In genomic region chr2:21381421-21381820, GRCh38 we compare ENCODE assay signal across 26 cellular contexts.
DNase-seq lines count a peak whose midpoint lies in the region; ATAC-seq and TF ChIP-seq lines count a peak whose summit lies in the region.
"Had no signal": no experiment of that assay in that cellular context is flagged by ENCODE, and none has a peak within 500 bp of the region (broad histone marks: within the 10 kb centered on the region; RNA-seq: fewer than 3 reads in every experiment).

No MANE protein-coding gene starts in this region.

- no peak overlapping the region for H3K27ac ChIP-seq in mammary epithelial cell (ENCODE audit: insufficient read depth, low read depth, low read length)
- H3K27ac ChIP-seq: A549; BLaER1 treated with 17β-estradiol and CSF1 and Interleukin-3, amounts not matched to agents 10 nM and 100 nM; cardiac muscle cell; GM23248; ovary; right lobe of liver; RWPE1; uterus had no signal

- dilution Hi-C loops in mammary epithelial cell (cut with HindIII; ENCODE audit: low sequenced_read_pairs) = no loop called here

- no peaks in the 10 kb centered on the region for H3K9me3 ChIP-seq in mammary epithelial cell (replicated peaks; ENCODE audit: insufficient read depth, low read length)
- H3K9me3 ChIP-seq: A549, ovary, right lobe of liver, uterus had no signal

- intact Hi-C loops in MCF 10A (cut with micrococcal nuclease) (no loop called here), mammary epithelial cell (cut with micrococcal nuclease) (no loop called here)

- no peak overlapping the region for H3K4me2 ChIP-seq in mammary epithelial cell (ENCODE audit: insufficient read depth, low read depth, low read length)
- H3K4me2 ChIP-seq: A549; BLaER1 treated with 17β-estradiol and CSF1 and Interleukin-3, amounts not matched to agents 10 nM and 100 nM had no signal

- H3K27ac Mint-ChIP-seq in MCF 10A (ENCODE audit: low read depth, unreplicated experiment) = no peak overlapping the region
- H3K27ac Mint-ChIP-seq: activated CD8-positive, alpha-beta T cell treated with anti-CD3 and anti-CD28 coated beads, Interleukin-2, amount 10 ng/mL, durations not matched to agents 7 days and 5 days; dendritic cell treated with granulocyte-macrophage colony-stimulating factor and Interleukin-4, amounts not matched to agents 40 ng/mL and 50 ng/mL, for 4 days; memory B cell had no signal

- H3K4me1 ChIP-seq in mammary epithelial cell (ENCODE audit: insufficient read depth, low read length) = no peaks in the 10 kb centered on the region
- H3K4me1 ChIP-seq: A549, right lobe of liver, uterus had no signal

- in situ Hi-C loops in mammary epithelial cell (cut with MboI; ENCODE audit: low sequenced_read_pairs in 2 of 2) (no loop called here), KBM-7 (cut with MboI; ENCODE audit: low pct_unique_long_range_greater_than_20kb, low sequenced_read_pairs) (no loop called here)

- peak; percentile 15 for DNase-seq in MCF 10A (ENCODE audit: unreplicated experiment)
- no peak for DNase-seq in mammary epithelial cell
- DNase-seq in NCI-H69 (lab: John Stamatoyannopoulos, UW) = peak; percentile 0
- peak; percentile 73 for DNase-seq in foreskin melanocyte
- no peak for DNase-seq in KBM-7
- DNase-seq: activated CD8-positive, alpha-beta T cell treated with anti-CD3 and anti-CD28 coated beads, Interleukin-2, amount 10 ng/mL, durations not matched to agents 7 days and 5 days; activated T-cell treated with anti-CD3 and anti-CD28 coated beads, Interleukin-2, amount 50 U/mL, for 1 hour; GM23248; kidney glomerular epithelial cell; naive thymus-derived CD8-positive, alpha-beta T cell; NCI-H2029; ovary; right lobe of liver; stimulated activated CD4-positive, alpha-beta T cell treated with anti-CD3 and anti-CD28 coated beads, Interleukin-15, amount 100 ng/mL, for 24 hours; uterus had no signal

- no peaks in the 10 kb centered on the region for H3K9me3 Mint-ChIP-seq in MCF 10A (ENCODE audit: unreplicated experiment)
- H3K9me3 Mint-ChIP-seq: memory B cell had no signal

- no peak overlapping the region for H3K4me3 ChIP-seq in mammary epithelial cell (replicated peaks in 1 of 3; ENCODE audit: insufficient read depth in 1 of 3, low read depth in 2 of 3, low read length in 3 of 3)
- H3K4me3 ChIP-seq: A549; BLaER1 treated with 17β-estradiol and CSF1 and Interleukin-3, amounts not matched to agents 10 nM and 100 nM; cardiac muscle cell; GM12878; GM23248; ovary; right lobe of liver; uterus had no signal

- H2AFZ ChIP-seq in mammary epithelial cell (ENCODE audit: low read depth, low read length) = no peak overlapping the region
- H2AFZ ChIP-seq: GM23248 had no signal

- H3K79me2 ChIP-seq in mammary epithelial cell (ENCODE audit: insufficient read depth, low read length) = no peaks in the 10 kb centered on the region

- no peaks in the 10 kb centered on the region for H3K36me3 Mint-ChIP-seq in MCF 10A (ENCODE audit: insufficient read depth, unreplicated experiment)
- H3K36me3 Mint-ChIP-seq: memory B cell; naive thymus-derived CD8-positive, alpha-beta T cell had no signal

- H3K27me3 Mint-ChIP-seq in MCF 10A (ENCODE audit: insufficient read depth, unreplicated experiment) = no peaks in the 10 kb centered on the region

- ATAC-seq in HG03457 (IDR thresholded peaks at IDR 0.05; ENCODE audit: unreplicated experiment) (no peak), HG02678 (IDR thresholded peaks at IDR 0.05; ENCODE audit: unreplicated experiment) (no peak), HG03139 (IDR thresholded peaks at IDR 0.05; ENCODE audit: unreplicated experiment) (no peak)
- ATAC-seq: A549; activated CD4-positive, CD25-positive, alpha-beta regulatory T cell treated with anti-CD3 and anti-CD28 coated beads, Interleukin-2, amount 50 U/mL, for 24 hours; activated CD8-positive, alpha-beta T cell treated with anti-CD3 and anti-CD28 coated beads, Interleukin-2, amount 10 ng/mL, durations not matched to agents 7 days and 5 days; GM12878; naive thymus-derived CD8-positive, alpha-beta T cell; right lobe of liver had no signal

- H3K4me3 Mint-ChIP-seq in MCF 10A (ENCODE audit: unreplicated experiment) = no peak overlapping the region
- H3K4me3 Mint-ChIP-seq: activated CD8-positive, alpha-beta T cell treated with anti-CD3 and anti-CD28 coated beads, Interleukin-2, amount 10 ng/mL, durations not matched to agents 7 days and 5 days; dendritic cell treated with granulocyte-macrophage colony-stimulating factor and Interleukin-4, amounts not matched to agents 40 ng/mL and 50 ng/mL, for 4 days; memory B cell; naive thymus-derived CD8-positive, alpha-beta T cell had no signal

- BruUV-seq in MCF 10A (replicated peaks; lab: Mats Ljungman, UMichigan) (no TSS peak), mammary epithelial cell (replicated peaks; lab: Mats Ljungman, UMichigan) (no TSS peak)

- no peaks in the 10 kb centered on the region for H3K27me3 ChIP-seq in mammary epithelial cell (ENCODE audit: insufficient read depth, low read length)
- H3K27me3 ChIP-seq: cardiac muscle cell, ovary, right lobe of liver, uterus had no signal

- POLR2A ChIA-PET in MCF 10A (lab: Yijun Ruan, JAX) = no interaction called here

- H3K9ac ChIP-seq in mammary epithelial cell (ENCODE audit: insufficient read depth, low read length) = no peak overlapping the region
- H3K9ac ChIP-seq: BLaER1 treated with 17β-estradiol and CSF1 and Interleukin-3, amounts not matched to agents 10 nM and 100 nM; GM23248 had no signal

- no peaks in the 10 kb centered on the region for H3K4me1 Mint-ChIP-seq in MCF 10A (ENCODE audit: insufficient read depth, unreplicated experiment)
- H3K4me1 Mint-ChIP-seq: memory B cell; naive thymus-derived CD8-positive, alpha-beta T cell had no signal

- TF ChIP-seq CTCF in MCF 10A (IDR thresholded peaks at IDR 0.05; ENCODE audit: unreplicated experiment) = no peak
- TF ChIP-seq CTCF in mammary epithelial cell (conservative IDR thresholded peaks at IDR 0.05 in 1 of 2, IDR thresholded peaks at IDR 0.05 in 1 of 2; ENCODE audit: extremely low read depth in 1 of 2, insufficient read depth in 1 of 2, low read depth in 1 of 2, low read length in 2 of 2) = no peak

- no peaks in the 10 kb centered on the region for H4K20me1 ChIP-seq in mammary epithelial cell (ENCODE audit: insufficient read depth, low read length)

- CTCF ChIA-PET in MCF 10A (lab: Yijun Ruan, JAX) = interaction anchor here (0.7 kb wide), 1 partner anchor 627 kb away, joined by 3 read pairs; no protein-coding TSS in a partner anchor
- CTCF ChIA-PET in mammary epithelial cell (lab: Charles Lee; ENCODE audit: low non-redundant PET) = no interaction called here

- H3K36me3 ChIP-seq in mammary epithelial cell (ENCODE audit: insufficient read depth, low read length) = no peaks in the 10 kb centered on the region
- H3K36me3 ChIP-seq: BLaER1 treated with 17β-estradiol and CSF1 and Interleukin-3, amounts not matched to agents 10 nM and 100 nM; cardiac muscle cell; ovary; right lobe of liver; uterus had no signal

- WGBS in mammary epithelial cell (ENCODE audit: low coverage, missing lambda C conversion rate) = 47% methylated on average over 4 of the region's 4 CpGs

Comparison
In these comparisons a context has a peak if more than half of its experiments do, and no peak if none do; other contexts are left out.
1. DNase-seq: peak in MCF 10A (single experiment), NCI-H69 (single experiment) and foreskin melanocyte (single experiment); none in mammary epithelial cell (single experiment) and KBM-7 (single experiment).